In the genomic region with DNA sequence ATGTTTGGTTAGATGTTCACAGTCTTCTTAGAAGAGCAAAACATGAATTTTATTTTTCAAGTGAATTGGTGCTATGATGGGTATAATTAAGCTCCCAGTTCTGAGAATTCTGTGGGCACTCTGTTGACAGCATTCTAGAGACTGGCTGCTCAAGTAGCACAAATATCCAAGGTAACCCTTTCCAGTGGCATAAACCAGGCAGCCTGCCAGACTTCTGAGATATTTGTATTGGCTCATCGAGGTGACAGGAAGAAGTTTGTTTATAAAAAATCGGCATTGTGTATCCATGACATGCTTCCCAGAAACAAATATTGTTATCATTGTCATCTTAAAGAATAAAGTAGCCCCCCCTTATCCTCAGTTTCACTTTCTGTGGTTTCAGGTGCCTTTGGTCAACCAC, we compare ENCODE assay signal across 24 cellular contexts. TPM values are rescaled to one million over a fixed set of nuclear protein-coding genes. Genes with fewer than 3 reads are reported as not detected.
DNase-seq lines count a peak whose midpoint lies in the region; ATAC-seq and TF ChIP-seq lines count a peak whose summit lies in the region.
"Had no signal": no experiment of that assay in that cellular context is flagged by ENCODE, and none has a peak within 500 bp of the region (broad histone marks: within the 10 kb centered on the region; RNA-seq: fewer than 3 reads in every experiment).

No MANE protein-coding gene starts in this region.

- H3K9me3 Mint-ChIP-seq in progenitor cell of endocrine pancreas (ENCODE audit: low read depth), result peaks cover 10% of the 10 kb centered on the region
- H3K9me3 Mint-ChIP-seq: activated naive CD8-positive, alpha-beta T cell treated with anti-CD3 and anti-CD28 coated beads, Interleukin-2, amount 10 ng/mL, durations not matched to agents 7 days and 5 days; stimulated activated naive B cell treated with anti-CD40 and anti-IgM and Interleukin-4, amounts not matched to agents 10 μg/mL and 1 μg/mL and 100 μg/mL, for 72 hours had no signal

- TF ChIP-seq CTCF in progenitor cell of endocrine pancreas (IDR thresholded peaks at IDR 0.05; ENCODE audit: unreplicated experiment), result no peak

- H3K4me3 Mint-ChIP-seq in progenitor cell of endocrine pancreas (ENCODE audit: low read depth), result no peak overlapping the region
- H3K4me3 Mint-ChIP-seq: activated CD8-positive, alpha-beta T cell treated with anti-CD3 and anti-CD28 coated beads, Interleukin-2, amount 10 ng/mL, durations not matched to agents 7 days and 5 days; activated naive CD8-positive, alpha-beta T cell treated with anti-CD3 and anti-CD28 coated beads, Interleukin-2, amount 10 ng/mL, durations not matched to agents 7 days and 5 days; naive B cell; stimulated activated naive B cell treated with anti-CD40 and anti-IgM and Interleukin-4, amounts not matched to agents 10 μg/mL and 1 μg/mL and 100 μg/mL, for 72 hours had no signal

- no peak overlapping the region for H3K27ac Mint-ChIP-seq in progenitor cell of endocrine pancreas
- H3K27ac Mint-ChIP-seq: activated CD8-positive, alpha-beta T cell treated with anti-CD3 and anti-CD28 coated beads, Interleukin-2, amount 10 ng/mL, durations not matched to agents 7 days and 5 days; activated naive CD8-positive, alpha-beta T cell treated with anti-CD3 and anti-CD28 coated beads, Interleukin-2, amount 10 ng/mL, durations not matched to agents 7 days and 5 days; naive B cell; stimulated activated naive B cell treated with anti-CD40 and anti-IgM and Interleukin-4, amounts not matched to agents 10 μg/mL and 1 μg/mL and 100 μg/mL, for 72 hours had no signal

- DNase-seq in A172 (ENCODE audit: low spot score) (peak; percentile 2), HT1080 (ENCODE audit: low read depth) (peak; percentile 0), NCI-H526 treated with DMSO at 0.1 percent for 48 hours (lab: John Stamatoyannopoulos, UW) (peak; percentile 33), dermis blood vessel endothelial cell (peak; percentile 0), NCI-H1694 treated with DMSO at 0.1 percent for 48 hours (lab: John Stamatoyannopoulos, UW) (no peak), progenitor cell of endocrine pancreas (ENCODE audit: low spot score, unreplicated experiment) (no peak)
- DNase-seq: ACHN; activated CD8-positive, alpha-beta T cell treated with anti-CD3 and anti-CD28 coated beads, Interleukin-2, amount 10 ng/mL, durations not matched to agents 7 days and 5 days; activated effector memory CD4-positive, alpha-beta T cell treated with anti-CD3 and anti-CD28 coated beads, Interleukin-2, amount 50 U/mL, for 16 hours; activated naive CD8-positive, alpha-beta T cell treated with anti-CD3 and anti-CD28 coated beads, Interleukin-2, amount 10 ng/mL, durations not matched to agents 7 days and 5 days; central memory CD4-positive, alpha-beta T cell; Karpas-422; left ventricle myocardium inferior; naive B cell; NCI-H1092 treated with DMSO at 0.1 percent for 48 hours; NCI-H2107; NCI-H69; stimulated activated CD4-positive, alpha-beta T cell treated with anti-CD3 and anti-CD28 coated beads, Interleukin-15, amount 100 ng/mL, for 24 hours; stimulated activated naive B cell treated with anti-CD40 and anti-IgM and Interleukin-4, amounts not matched to agents 10 μg/mL and 1 μg/mL and 100 μg/mL, for 72 hours; T-helper 1 cell had no signal

- no peaks in the 10 kb centered on the region for H3K36me3 Mint-ChIP-seq in progenitor cell of endocrine pancreas (ENCODE audit: insufficient read depth)
- H3K36me3 Mint-ChIP-seq: activated naive CD8-positive, alpha-beta T cell treated with anti-CD3 and anti-CD28 coated beads, Interleukin-2, amount 10 ng/mL, durations not matched to agents 7 days and 5 days; naive B cell; stimulated activated naive B cell treated with anti-CD40 and anti-IgM and Interleukin-4, amounts not matched to agents 10 μg/mL and 1 μg/mL and 100 μg/mL, for 72 hours had no signal

- H3K4me1 Mint-ChIP-seq in progenitor cell of endocrine pancreas (ENCODE audit: low read depth), result no peaks in the 10 kb centered on the region
- H3K4me1 Mint-ChIP-seq: activated naive CD8-positive, alpha-beta T cell treated with anti-CD3 and anti-CD28 coated beads, Interleukin-2, amount 10 ng/mL, durations not matched to agents 7 days and 5 days; naive B cell; stimulated activated naive B cell treated with anti-CD40 and anti-IgM and Interleukin-4, amounts not matched to agents 10 μg/mL and 1 μg/mL and 100 μg/mL, for 72 hours had no signal

- no peak for ATAC-seq in HG02678 (IDR thresholded peaks at IDR 0.05; ENCODE audit: unreplicated experiment)
- ATAC-seq in HG02884 (IDR thresholded peaks at IDR 0.05; ENCODE audit: unreplicated experiment), result no peak
- ATAC-seq: activated CD4-positive, CD25-positive, alpha-beta regulatory T cell treated with anti-CD3 and anti-CD28 coated beads, Interleukin-2, amount 50 U/mL, for 24 hours; activated CD8-positive, alpha-beta T cell treated with anti-CD3 and anti-CD28 coated beads, Interleukin-2, amount 10 ng/mL, durations not matched to agents 7 days and 5 days; stimulated activated naive B cell treated with anti-CD40 and anti-IgM and Interleukin-4, amounts not matched to agents 10 μg/mL and 1 μg/mL and 100 μg/mL, for 72 hours had no signal

- no peaks in the 10 kb centered on the region for H3K27me3 Mint-ChIP-seq in progenitor cell of endocrine pancreas
- H3K27me3 Mint-ChIP-seq: activated naive CD8-positive, alpha-beta T cell treated with anti-CD3 and anti-CD28 coated beads, Interleukin-2, amount 10 ng/mL, durations not matched to agents 7 days and 5 days had no signal

RNA-seq across cellular contexts. Expression of a gene that starts 28.3 kb away (rescaled TPM):
- total RNA-seq in A172 (2014; rRNA removed; shearing (Covaris generic)), result 0.47 and 0.62 TPM in 2 replicates
- 1.8 and 1.9 TPM in 2 replicates for total RNA-seq in HT1080 (2014; rRNA removed; shearing (Covaris generic))
- 0.78 and 1.0 TPM in 2 replicates for polyA plus RNA-seq in HT1080 (2015; cell fraction: cytosol; rRNA removed)
- 0.51 and 1.0 TPM in 2 replicates for polyA plus RNA-seq in HT1080 (2015; cell fraction: nucleus; rRNA removed)
- total RNA-seq in dermis blood vessel endothelial cell (0.34 and 0.51 TPM in 2 replicates), progenitor cell of endocrine pancreas (0.19 and 0.24 TPM in 2 replicates)
- polyA plus RNA-seq: BJ had no signal

Comparison
In these comparisons a context has a peak if more than half of its experiments do, and no peak if none do; other contexts are left out.
1. DNase-seq: peak in A172 (single experiment), HT1080 (single experiment), NCI-H526 treated with DMSO at 0.1 percent for 48 hours (single experiment) and dermis blood vessel endothelial cell (single experiment); none in NCI-H1694 treated with DMSO at 0.1 percent for 48 hours (single experiment) and progenitor cell of endocrine pancreas (single experiment).